Comparison of ENCODE assay signal across 9 cellular contexts in the genomic region with DNA sequence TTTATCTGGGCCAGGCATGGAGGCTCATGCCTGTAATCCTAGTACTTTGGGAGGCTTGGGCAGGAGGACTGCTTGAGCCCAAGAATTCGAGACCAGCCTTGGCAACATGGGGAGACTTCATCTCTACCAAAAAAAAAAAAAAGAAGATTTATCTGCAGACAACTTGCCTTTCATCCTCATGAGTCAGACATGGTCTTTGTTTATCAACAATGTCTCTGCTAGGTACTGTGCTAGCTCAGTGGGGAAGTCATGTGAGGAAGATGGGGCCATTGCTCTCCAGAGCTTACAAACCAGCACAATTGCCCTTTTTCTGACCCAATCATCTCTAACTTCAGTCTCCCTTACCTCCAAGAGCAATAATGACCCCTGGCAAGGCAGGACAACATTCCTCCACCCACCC. TPM values are rescaled to one million over a fixed set of nuclear protein-coding genes. Genes with fewer than 3 reads are reported as not detected.
A peak's percentile ranks its signal among the peaks of the same experiment; 100 is the strongest.
DNase-seq lines count a peak whose midpoint lies in the region; ATAC-seq lines count a peak whose summit lies in the region.
"Had no signal": no experiment of that assay in that cellular context is flagged by ENCODE, and none has a peak within 500 bp of the region (broad histone marks: within the 10 kb centered on the region; RNA-seq: fewer than 3 reads in every experiment).

No MANE protein-coding gene starts in this region.

- H3K27me3 Mint-ChIP-seq in activated T-cell treated with anti-CD3 and anti-CD28 coated beads, Interleukin-2, amount 50 U/mL, for 4 hours (ENCODE audit: low read depth) = no peaks in the 10 kb centered on the region
- no peaks in the 10 kb centered on the region for H3K27me3 Mint-ChIP-seq in activated CD4-positive, alpha-beta memory T cell treated with anti-CD3 and anti-CD28 coated beads, Interleukin-2, amount 10 ng/mL, durations not matched to agents 7 days and 5 days
- no peaks in the 10 kb centered on the region for H3K27me3 Mint-ChIP-seq in stimulated activated memory B cell treated with anti-CD40 and anti-IgM and Interleukin-4, amounts not matched to agents 10 μg/mL and 1 μg/mL and 100 μg/mL, for 72 hours

- ATAC-seq in activated T-cell treated with anti-CD3 and anti-CD28 coated beads, Interleukin-2, amount 50 U/mL, for 4 hours = no peak
- no peak for ATAC-seq in stimulated activated memory B cell treated with anti-CD40 and anti-IgM and Interleukin-4, amounts not matched to agents 10 μg/mL and 1 μg/mL and 100 μg/mL, for 72 hours

- H3K27ac Mint-ChIP-seq in activated CD4-positive, alpha-beta memory T cell treated with anti-CD3 and anti-CD28 coated beads, Interleukin-2, amount 10 ng/mL, durations not matched to agents 7 days and 5 days = peak overlapping the region; percentile 93
- H3K27ac Mint-ChIP-seq in stimulated activated memory B cell treated with anti-CD40 and anti-IgM and Interleukin-4, amounts not matched to agents 10 μg/mL and 1 μg/mL and 100 μg/mL, for 72 hours = no peak overlapping the region

- DNase-seq in activated T-cell treated with anti-CD3 and anti-CD28 coated beads, Interleukin-2, amount 50 U/mL, for 4 hours = no peak
- DNase-seq in activated T-cell treated with anti-CD3 and anti-CD28 coated beads for 4 hours (no peak), fibroblast of peridontal ligament (ENCODE audit: extremely low read depth) (peak; percentile 19), SHP77 treated with DMSO at 0.1 percent for 48 hours (lab: John Stamatoyannopoulos, UW) (no peak), NCI-H1092 treated with DMSO at 0.1 percent for 48 hours (lab: John Stamatoyannopoulos, UW) (no peak), NCI-H2081 (lab: John Stamatoyannopoulos, UW) (no peak)
- no peak for DNase-seq in activated CD4-positive, alpha-beta memory T cell treated with anti-CD3 and anti-CD28 coated beads, Interleukin-2, amount 10 ng/mL, durations not matched to agents 7 days and 5 days
- DNase-seq: AML-193 had no signal

- peaks cover 28% of the 10 kb centered on the region for H3K4me1 Mint-ChIP-seq in activated T-cell treated with anti-CD3 and anti-CD28 coated beads, Interleukin-2, amount 50 U/mL, for 4 hours (ENCODE audit: low read depth)
- peaks cover 32% of the 10 kb centered on the region for H3K4me1 Mint-ChIP-seq in activated CD4-positive, alpha-beta memory T cell treated with anti-CD3 and anti-CD28 coated beads, Interleukin-2, amount 10 ng/mL, durations not matched to agents 7 days and 5 days
- H3K4me1 Mint-ChIP-seq in stimulated activated memory B cell treated with anti-CD40 and anti-IgM and Interleukin-4, amounts not matched to agents 10 μg/mL and 1 μg/mL and 100 μg/mL, for 72 hours = peaks cover 38% of the 10 kb centered on the region

- POLR2A ChIA-PET in activated CD4-positive, alpha-beta memory T cell treated with anti-CD3 and anti-CD28 coated beads, Interleukin-2, amount 10 ng/mL, durations not matched to agents 7 days and 5 days (lab: Charles Lee) = interaction anchor here (1.0 to 3.5 kb wide), 3 partner anchors 9 to 180 kb away, joined by 3 to 31 read pairs (median 13); partner anchors contain the start of gene SPTAN1

- peak overlapping the region; percentile 97 for H3K4me3 Mint-ChIP-seq in activated T-cell treated with anti-CD3 and anti-CD28 coated beads, Interleukin-2, amount 50 U/mL, for 4 hours
- H3K4me3 Mint-ChIP-seq in activated CD4-positive, alpha-beta memory T cell treated with anti-CD3 and anti-CD28 coated beads, Interleukin-2, amount 10 ng/mL, durations not matched to agents 7 days and 5 days = peak overlapping the region; percentile 90
- peak overlapping the region; percentile 92 for H3K4me3 Mint-ChIP-seq in stimulated activated memory B cell treated with anti-CD40 and anti-IgM and Interleukin-4, amounts not matched to agents 10 μg/mL and 1 μg/mL and 100 μg/mL, for 72 hours

- H3K9me3 Mint-ChIP-seq in activated T-cell treated with anti-CD3 and anti-CD28 coated beads, Interleukin-2, amount 50 U/mL, for 4 hours = no peaks in the 10 kb centered on the region
- no peaks in the 10 kb centered on the region for H3K9me3 Mint-ChIP-seq in activated CD4-positive, alpha-beta memory T cell treated with anti-CD3 and anti-CD28 coated beads, Interleukin-2, amount 10 ng/mL, durations not matched to agents 7 days and 5 days
- H3K9me3 Mint-ChIP-seq in stimulated activated memory B cell treated with anti-CD40 and anti-IgM and Interleukin-4, amounts not matched to agents 10 μg/mL and 1 μg/mL and 100 μg/mL, for 72 hours = no peaks in the 10 kb centered on the region

- peaks cover 13% of the 10 kb centered on the region for H3K36me3 Mint-ChIP-seq in activated T-cell treated with anti-CD3 and anti-CD28 coated beads, Interleukin-2, amount 50 U/mL, for 4 hours (ENCODE audit: insufficient read depth)
- H3K36me3 Mint-ChIP-seq in activated CD4-positive, alpha-beta memory T cell treated with anti-CD3 and anti-CD28 coated beads, Interleukin-2, amount 10 ng/mL, durations not matched to agents 7 days and 5 days (ENCODE audit: low read depth) = peaks cover 11% of the 10 kb centered on the region
- H3K36me3 Mint-ChIP-seq in stimulated activated memory B cell treated with anti-CD40 and anti-IgM and Interleukin-4, amounts not matched to agents 10 μg/mL and 1 μg/mL and 100 μg/mL, for 72 hours = peaks cover 12% of the 10 kb centered on the region

- CTCF ChIA-PET in activated CD4-positive, alpha-beta memory T cell treated with anti-CD3 and anti-CD28 coated beads, Interleukin-2, amount 10 ng/mL, durations not matched to agents 7 days and 5 days (lab: Charles Lee) = interaction anchor here (3.7 kb wide), 1 partner anchor 11 kb away, joined by 56 read pairs; no protein-coding TSS in a partner anchor

RNA-seq across cellular contexts. Expression of gene URM1, which starts 1.6 kb away (rescaled TPM):
- total RNA-seq in activated T-cell treated with anti-CD3 and anti-CD28 coated beads, Interleukin-2, amount 50 U/mL, for 4 hours = 100 to 1,000 TPM in 2 of 3 donors, 10 to 100 TPM in 1; 93.3 to 106 (median 104) TPM
- total RNA-seq in activated CD4-positive, alpha-beta memory T cell treated with anti-CD3 and anti-CD28 coated beads, Interleukin-2, amount 10 ng/mL, durations not matched to agents 7 days and 5 days = 10 to 100 TPM; 62.8 to 64.3 TPM

RNA-seq across cellular contexts. Expression of gene SLC27A4, which starts 32.5 kb away (rescaled TPM):
- 10 to 100 TPM; 51.3 to 59.0 (median 56.0) TPM for total RNA-seq in activated T-cell treated with anti-CD3 and anti-CD28 coated beads, Interleukin-2, amount 50 U/mL, for 4 hours
- total RNA-seq in activated CD4-positive, alpha-beta memory T cell treated with anti-CD3 and anti-CD28 coated beads, Interleukin-2, amount 10 ng/mL, durations not matched to agents 7 days and 5 days = 10 to 100 TPM; 13.6 to 14.0 TPM

RNA-seq across cellular contexts. Expression of gene CERCAM, which starts 47.9 kb away (rescaled TPM):
- total RNA-seq in activated T-cell treated with anti-CD3 and anti-CD28 coated beads, Interleukin-2, amount 50 U/mL, for 4 hours = under 1 TPM; 0.30 to 0.63 (median 0.34) TPM
- total RNA-seq in activated CD4-positive, alpha-beta memory T cell treated with anti-CD3 and anti-CD28 coated beads, Interleukin-2, amount 10 ng/mL, durations not matched to agents 7 days and 5 days = 1 to 10 TPM; 1.3 TPM

RNA-seq across cellular contexts. Expression of gene COQ4, which starts 50.1 kb away (rescaled TPM):
- total RNA-seq in activated T-cell treated with anti-CD3 and anti-CD28 coated beads, Interleukin-2, amount 50 U/mL, for 4 hours = 10 to 100 TPM; 60.7 to 63.9 (median 62.4) TPM
- total RNA-seq in activated CD4-positive, alpha-beta memory T cell treated with anti-CD3 and anti-CD28 coated beads, Interleukin-2, amount 10 ng/mL, durations not matched to agents 7 days and 5 days = 10 to 100 TPM; 27.6 to 28.4 TPM

RNA-seq across cellular contexts. Expression of gene TRUB2, which starts 50.5 kb away (rescaled TPM):
- 10 to 100 TPM; 64.6 to 71.7 (median 69.7) TPM for total RNA-seq in activated T-cell treated with anti-CD3 and anti-CD28 coated beads, Interleukin-2, amount 50 U/mL, for 4 hours
- 10 to 100 TPM; 16.9 to 18.9 TPM for total RNA-seq in activated CD4-positive, alpha-beta memory T cell treated with anti-CD3 and anti-CD28 coated beads, Interleukin-2, amount 10 ng/mL, durations not matched to agents 7 days and 5 days
